1 cellular context compared by ENCODE assay signal in genomic region chr13:110610955-110611595, GRCh38.
TF ChIP-seq lines count a peak whose summit lies in the region.

No MANE protein-coding gene starts in this region.

TF ChIP-seq in GM12878, 131 proteins besides CTCF, POLR2A, EP300 and RAD21 (continued from another document):
- no peak for TF ChIP-seq CUX1 (IDR thresholded peaks at IDR 0.05; ENCODE audit: insufficient replicate concordance, low read depth, low read length)
- peak; percentile 61; the same call in 1 of the 2 replicates for TF ChIP-seq ZBED1 (IDR thresholded peaks at IDR 0.05; ENCODE audit: borderline replicate concordance)
- no peak for TF ChIP-seq TBL1XR1 (IDR thresholded peaks at IDR 0.05; ENCODE audit: low read depth, low read length)
- TF ChIP-seq SMARCA5 (IDR thresholded peaks at IDR 0.05), result no peak
- TF ChIP-seq ZBTB33 (IDR thresholded peaks at IDR 0.05), result no peak
- peak; percentile 65 for TF ChIP-seq ATF7 (IDR thresholded peaks at IDR 0.05; ENCODE audit: low read depth)
- peak; percentile 92 for TF ChIP-seq EED (IDR thresholded peaks at IDR 0.05; ENCODE audit: low read depth)
- no peak for TF ChIP-seq ELK1 (IDR thresholded peaks at IDR 0.05; ENCODE audit: low read depth, low read length)
- peak; percentile 74; the same call in 1 of the 2 replicates for TF ChIP-seq IRF4 (IDR thresholded peaks at IDR 0.05; ENCODE audit: low read depth, low read length)
- TF ChIP-seq RBBP5 (conservative IDR thresholded peaks at IDR 0.05), result no peak
- no peak for TF ChIP-seq PAX8 (IDR thresholded peaks at IDR 0.05)
- peak; percentile 66 for TF ChIP-seq MEF2B (IDR thresholded peaks at IDR 0.05; ENCODE audit: partially characterized antibody, poor library complexity, severe bottlenecking)
- TF ChIP-seq KDM1A (IDR thresholded peaks at IDR 0.05; ENCODE audit: borderline replicate concordance), result no peak
- peak; percentile 63; the same call in 1 of the 2 replicates for TF ChIP-seq MLLT1 (IDR thresholded peaks at IDR 0.05)
- TF ChIP-seq FOS (IDR thresholded peaks at IDR 0.05; ENCODE audit: borderline replicate concordance, extremely low read depth, insufficient read length), result no peak
- no peak for TF ChIP-seq HDAC6 (IDR thresholded peaks at IDR 0.05; ENCODE audit: unreplicated experiment)
- peak; percentile 57; the same call in 1 of the 2 replicates for TF ChIP-seq BACH1 (IDR thresholded peaks at IDR 0.05; ENCODE audit: borderline replicate concordance)
- peak; percentile 63; the same call in 1 of the 2 replicates for TF ChIP-seq TCF12 (IDR thresholded peaks at IDR 0.05; ENCODE audit: low read depth, low read length)
- TF ChIP-seq NR2C1 (IDR thresholded peaks at IDR 0.05), result no peak
- peak; percentile 90 for TF ChIP-seq MTA2 (IDR thresholded peaks at IDR 0.05; ENCODE audit: low read depth)
- 0 out of 2 replicates have a peak, but pooled peaks have one; percentile 60 for TF ChIP-seq CBFB (IDR thresholded peaks at IDR 0.05; ENCODE audit: low read depth)
- TF ChIP-seq HDGF (IDR thresholded peaks at IDR 0.05), result no peak
- TF ChIP-seq GATAD2B (conservative IDR thresholded peaks at IDR 0.05; ENCODE audit: low read depth), result peak; percentile 80
- TF ChIP-seq BCL11A (IDR thresholded peaks at IDR 0.05; ENCODE audit: low read depth, low read length), result peak; percentile 88
- TF ChIP-seq ASH2L (IDR thresholded peaks at IDR 0.05; ENCODE audit: borderline replicate concordance, low read depth), result 0 out of 2 replicates have a peak, but pooled peaks have one; percentile 49
- TF ChIP-seq SUZ12 (IDR thresholded peaks at IDR 0.05; ENCODE audit: unreplicated experiment), result no peak
- TF ChIP-seq NFIC (IDR thresholded peaks at IDR 0.05; ENCODE audit: low read depth, low read length), result peak; percentile 84
- peak; percentile 75; the same call in 1 of the 2 replicates for TF ChIP-seq SPI1 (IDR thresholded peaks at IDR 0.05; ENCODE audit: borderline replicate concordance, insufficient read depth, low read depth, low read length)
- no peak for TF ChIP-seq KAT2A (conservative IDR thresholded peaks at IDR 0.05; ENCODE audit: control insufficient read depth, low read depth, low read length)
- TF ChIP-seq, protein P1, sequence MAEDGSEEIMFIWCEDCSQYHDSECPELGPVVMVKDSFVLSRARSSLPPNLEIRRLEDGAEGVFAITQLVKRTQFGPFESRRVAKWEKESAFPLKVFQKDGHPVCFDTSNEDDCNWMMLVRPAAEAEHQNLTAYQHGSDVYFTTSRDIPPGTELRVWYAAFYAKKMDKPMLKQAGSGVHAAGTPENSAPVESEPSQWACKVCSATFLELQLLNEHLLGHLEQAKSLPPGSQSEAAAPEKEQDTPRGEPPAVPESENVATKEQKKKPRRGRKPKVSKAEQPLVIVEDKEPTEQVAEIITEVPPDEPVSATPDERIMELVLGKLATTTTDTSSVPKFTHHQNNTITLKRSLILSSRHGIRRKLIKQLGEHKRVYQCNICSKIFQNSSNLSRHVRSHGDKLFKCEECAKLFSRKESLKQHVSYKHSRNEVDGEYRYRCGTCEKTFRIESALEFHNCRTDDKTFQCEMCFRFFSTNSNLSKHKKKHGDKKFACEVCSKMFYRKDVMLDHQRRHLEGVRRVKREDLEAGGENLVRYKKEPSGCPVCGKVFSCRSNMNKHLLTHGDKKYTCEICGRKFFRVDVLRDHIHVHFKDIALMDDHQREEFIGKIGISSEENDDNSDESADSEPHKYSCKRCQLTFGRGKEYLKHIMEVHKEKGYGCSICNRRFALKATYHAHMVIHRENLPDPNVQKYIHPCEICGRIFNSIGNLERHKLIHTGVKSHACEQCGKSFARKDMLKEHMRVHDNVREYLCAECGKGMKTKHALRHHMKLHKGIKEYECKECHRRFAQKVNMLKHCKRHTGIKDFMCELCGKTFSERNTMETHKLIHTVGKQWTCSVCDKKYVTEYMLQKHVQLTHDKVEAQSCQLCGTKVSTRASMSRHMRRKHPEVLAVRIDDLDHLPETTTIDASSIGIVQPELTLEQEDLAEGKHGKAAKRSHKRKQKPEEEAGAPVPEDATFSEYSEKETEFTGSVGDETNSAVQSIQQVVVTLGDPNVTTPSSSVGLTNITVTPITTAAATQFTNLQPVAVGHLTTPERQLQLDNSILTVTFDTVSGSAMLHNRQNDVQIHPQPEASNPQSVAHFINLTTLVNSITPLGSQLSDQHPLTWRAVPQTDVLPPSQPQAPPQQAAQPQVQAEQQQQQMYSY (CRISPR knock-in tag; IDR thresholded peaks at IDR 0.05), result no peak
- TF ChIP-seq DPF2 (IDR thresholded peaks at IDR 0.05), result peak; percentile 94
- peak; percentile 62; the same call in 1 of the 2 replicates for TF ChIP-seq ATF2 (IDR thresholded peaks at IDR 0.05; ENCODE audit: low read length)
- TF ChIP-seq CEBPB (IDR thresholded peaks at IDR 0.05; ENCODE audit: borderline replicate concordance in 1 of 2, low read depth in 2 of 2, low read length in 2 of 2), result no peak
- TF ChIP-seq BHLHE40 (IDR thresholded peaks at IDR 0.05; ENCODE audit: borderline replicate concordance in 1 of 2, low read depth in 2 of 2, low read length in 1 of 2), result peak in 1 of 2 experiments; percentile 31; a peak in 1 of 4 replicates
- TF ChIP-seq MTA3 (IDR thresholded peaks at IDR 0.05; ENCODE audit: borderline replicate concordance, low read length), result peak; percentile 58; the same call in 1 of the 2 replicates
- TF ChIP-seq NR2F1 (conservative IDR thresholded peaks at IDR 0.05), result peak; percentile 39
TF ChIP-seq in GM12878: peak in this region for 39.
